ENCODE assay signal across 20 cellular contexts in genomic region chr21:42682661-42683060, GRCh38.
"Had no signal": no experiment of that assay in that cellular context is flagged by ENCODE, and none has a peak within 500 bp of the region (broad histone marks: within the 10 kb centered on the region; RNA-seq: fewer than 3 reads in every experiment).

No MANE protein-coding gene starts in this region.

- H3K27ac ChIP-seq: epithelial cell of prostate, gastrocnemius medialis, heart right ventricle, left lung, SK-N-MC, transverse colon had no signal

- H3K9me3 Mint-ChIP-seq: dendritic cell treated with granulocyte-macrophage colony-stimulating factor and Interleukin-4, amounts not matched to agents 40 ng/mL and 50 ng/mL, for 4 days; effector memory CD8-positive, alpha-beta T cell; memory B cell; stimulated activated memory B cell treated with anti-CD40 and anti-IgM and Interleukin-4, amounts not matched to agents 10 μg/mL and 1 μg/mL and 100 μg/mL, for 72 hours; WTC11 had no signal

- H3K27me3 Mint-ChIP-seq: progenitor cell of endocrine pancreas had no signal

- H3K4me3 ChIP-seq: gastrocnemius medialis, heart right ventricle, left lung, SK-N-MC, transverse colon had no signal

- H3K36me3 Mint-ChIP-seq: memory B cell; stimulated activated memory B cell treated with anti-CD40 and anti-IgM and Interleukin-4, amounts not matched to agents 10 μg/mL and 1 μg/mL and 100 μg/mL, for 72 hours had no signal

- H3K27ac Mint-ChIP-seq: dendritic cell treated with granulocyte-macrophage colony-stimulating factor and Interleukin-4, amounts not matched to agents 40 ng/mL and 50 ng/mL, for 4 days; memory B cell; progenitor cell of endocrine pancreas; stimulated activated memory B cell treated with anti-CD40 and anti-IgM and Interleukin-4, amounts not matched to agents 10 μg/mL and 1 μg/mL and 100 μg/mL, for 72 hours; WTC11 had no signal

- H3K27me3 ChIP-seq: transverse colon had no signal

- ATAC-seq: effector memory CD8-positive, alpha-beta T cell; gastrocnemius medialis; heart right ventricle; left lung; right cardiac atrium; WTC11 had no signal

- DNase-seq: activated CD4-positive, alpha-beta T cell treated with anti-CD3 and anti-CD28 coated beads, Interleukin-2, amount 50 U/mL, for 1 hour; activated naive CD4-positive, alpha-beta T cell treated with anti-CD3 and anti-CD28 coated beads, Interleukin-2, amount 50 U/mL, for 16 hours; cerebellar nuclear complex; effector memory CD8-positive, alpha-beta T cell; gastrocnemius medialis; heart right ventricle; islet precursor cell; stimulated activated CD4-positive, alpha-beta T cell treated with anti-CD3 and anti-CD28 coated beads, Interleukin-1b, Interleukin-23, amount 100 ng/mL, for 48 hours; substantia nigra; T-helper 1 cell; transverse colon had no signal

- H3K9me3 ChIP-seq: heart right ventricle, left lung, transverse colon had no signal

- H3K4me3 Mint-ChIP-seq: dendritic cell treated with granulocyte-macrophage colony-stimulating factor and Interleukin-4, amounts not matched to agents 40 ng/mL and 50 ng/mL, for 4 days; memory B cell; stimulated activated memory B cell treated with anti-CD40 and anti-IgM and Interleukin-4, amounts not matched to agents 10 μg/mL and 1 μg/mL and 100 μg/mL, for 72 hours; WTC11 had no signal

- H3K36me3 ChIP-seq: gastrocnemius medialis, left lung had no signal
